ENCODE assay signal across 8 cellular contexts in the genomic region with DNA sequence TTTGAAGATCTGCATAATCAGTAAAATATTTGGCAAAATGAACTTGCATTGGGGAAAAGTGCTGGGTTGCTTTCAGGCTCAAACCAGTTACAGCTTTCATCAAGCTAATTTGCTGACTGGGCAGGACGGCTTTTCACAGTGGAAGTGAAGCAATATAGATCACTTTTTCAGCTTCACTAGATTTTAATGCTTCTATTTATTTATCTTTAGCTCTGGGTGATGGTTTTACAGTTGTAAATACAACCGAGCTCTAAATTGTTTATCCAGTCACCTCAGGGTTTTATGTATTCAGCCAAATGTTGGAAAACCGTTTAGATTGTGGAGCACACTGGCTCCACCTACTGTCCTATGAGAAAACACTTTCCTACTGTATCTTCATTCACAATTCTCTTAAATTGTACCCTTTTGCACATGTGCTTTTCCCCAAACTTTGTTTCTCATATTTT. TPM values are rescaled to one million over a fixed set of nuclear protein-coding genes. Genes with fewer than 3 reads are reported as not detected.
A peak's percentile ranks its signal among the peaks of the same experiment; 100 is the strongest.
DNase-seq lines count a peak whose midpoint lies in the region; ATAC-seq, FAIRE-seq and TF ChIP-seq lines count a peak whose summit lies in the region.

No MANE protein-coding gene starts in this region.

- H2AK5ac ChIP-seq in H1 (ENCODE audit: low read depth, low read length) (no peak overlapping the region), mesendoderm (ENCODE audit: low read length) (no peak overlapping the region)

- no peak overlapping the region for H3K14ac ChIP-seq in H1 (ENCODE audit: insufficient read length)

- TF ChIP-seq CTCF in MM.1S (IDR thresholded peaks at IDR 0.05; ENCODE audit: low read length): peak; percentile 76
- TF ChIP-seq CTCF in H1 (IDR thresholded peaks at IDR 0.05; ENCODE audit: control extremely low read depth in 1 of 3, insufficient read depth in 1 of 3, low read depth in 1 of 3, low read length in 3 of 3): peak in 2 of 3 experiments; percentile 52 to 65; a peak in 2 of 4 replicates

- no peak overlapping the region for H3K9ac ChIP-seq in MM.1S (ENCODE audit: low read length)
- H3K9ac ChIP-seq in H1 (replicated peaks in 1 of 4; ENCODE audit: extremely low read depth in 1 of 4, low read depth in 3 of 4, low read length in 3 of 4): no peak overlapping the region
- H3K9ac ChIP-seq in mesendoderm (ENCODE audit: low read length): no peak overlapping the region

- in situ Hi-C loops in G401 (cut with HindIII; ENCODE audit: low sequenced_read_pairs): no loop called here

- H3K4me3 ChIP-seq in MM.1S (ENCODE audit: low read length) (no peak overlapping the region), H1 (ENCODE audit: extremely low read depth in 1 of 4, insufficient read depth in 2 of 4, low read depth in 3 of 4, low read length in 4 of 4) (no peak overlapping the region), mesendoderm (ENCODE audit: low read length) (no peak overlapping the region)

- H2AFZ ChIP-seq in MM.1S (ENCODE audit: low read length) (0 out of 2 replicates have a peak overlapping the region, but pooled peaks have one; percentile 29), H1 (ENCODE audit: low read length) (no peak overlapping the region)

- H3K27me3 ChIP-seq in MM.1S (replicated peaks; ENCODE audit: insufficient read depth, low read length) (no peaks in the 10 kb centered on the region), H1 (replicated peaks in 1 of 4; ENCODE audit: control insufficient read depth in 3 of 4, extremely low read depth in 1 of 4, insufficient read depth in 3 of 4, low read length in 3 of 4) (no peaks in the 10 kb centered on the region), mesendoderm (ENCODE audit: insufficient read depth, low read length, poor library complexity) (no peaks in the 10 kb centered on the region)

- peak; percentile 68 to 73 for TF ChIP-seq RAD21 in H1 (IDR thresholded peaks at IDR 0.05 in 1 of 2, conservative IDR thresholded peaks at IDR 0.05 in 1 of 2; ENCODE audit: low read depth in 2 of 2, low read length in 2 of 2)

- CTCF ChIA-PET in H1 (lab: Charles Lee; ENCODE audit: partially characterized antibody): interaction anchor here (0.6 to 6.3 kb wide), 62 partner anchors 11 to 263 kb away, joined by 3 to 92 read pairs (median 5); partner anchors contain the start of genes B3GNT6 and MYO7A

- no peaks in the 10 kb centered on the region for H3K36me3 ChIP-seq in MM.1S (replicated peaks; ENCODE audit: insufficient read depth, low read length)
- no peaks in the 10 kb centered on the region for H3K36me3 ChIP-seq in H1 (ENCODE audit: control insufficient read depth in 2 of 4, insufficient read depth in 4 of 4, low read length in 3 of 4)
- no peaks in the 10 kb centered on the region for H3K36me3 ChIP-seq in mesendoderm (ENCODE audit: control insufficient read depth, insufficient read depth, low read length)

- no peak overlapping the region for H3K18ac ChIP-seq in H1 (ENCODE audit: extremely low read depth, low read length)
- no peak overlapping the region for H3K18ac ChIP-seq in mesendoderm (ENCODE audit: low read length)

- no peak for TF ChIP-seq EP300 in H1 (IDR thresholded peaks at IDR 0.05; ENCODE audit: borderline replicate concordance in 1 of 2, low read depth in 2 of 2, low read length in 2 of 2)

- H2BK12ac ChIP-seq in H1 (ENCODE audit: low read depth, low read length): no peak overlapping the region

- no peak overlapping the region for H4K8ac ChIP-seq in H1 (ENCODE audit: extremely low read depth, insufficient read depth, low read length)
- H4K8ac ChIP-seq in mesendoderm (ENCODE audit: low read depth, low read length): no peak overlapping the region

- H4K91ac ChIP-seq in H1 (replicated peaks; ENCODE audit: insufficient read length, low read length): no peak overlapping the region

- peak; percentile 50 for FAIRE-seq in H1 (lab: Jason Lieb, UNC)

- H2BK120ac ChIP-seq in H1 (replicated peaks; ENCODE audit: low read depth, low read length): no peak overlapping the region
- H2BK120ac ChIP-seq in mesendoderm (ENCODE audit: low read depth, low read length): no peak overlapping the region

- H3K9me3 ChIP-seq in MM.1S (replicated peaks; ENCODE audit: insufficient read depth, low read length): no peaks in the 10 kb centered on the region
- no peaks in the 10 kb centered on the region for H3K9me3 ChIP-seq in H1 (ENCODE audit: insufficient read depth in 2 of 2, low read depth in 1 of 2, low read length in 1 of 2)

- no peaks in the 10 kb centered on the region for H3K79me1 ChIP-seq in H1 (ENCODE audit: low read depth, low read length)
- H3K79me1 ChIP-seq in mesendoderm (ENCODE audit: low read length): no peaks in the 10 kb centered on the region

- H3K79me2 ChIP-seq in MM.1S (ENCODE audit: low read length) (no peaks in the 10 kb centered on the region), H1 (ENCODE audit: control insufficient read depth in 1 of 2, insufficient read depth in 2 of 2, low read length in 2 of 2) (no peaks in the 10 kb centered on the region), mesendoderm (ENCODE audit: control insufficient read depth, insufficient read depth, low read length) (no peaks in the 10 kb centered on the region)

- no peak overlapping the region for H2BK15ac ChIP-seq in H1 (ENCODE audit: low read length)
- no peak overlapping the region for H2BK15ac ChIP-seq in mesendoderm (replicated peaks; ENCODE audit: low read depth)

- H3K27ac ChIP-seq in MM.1S (ENCODE audit: low read length) (no peak overlapping the region), H1 (ENCODE audit: low read depth, low read length) (no peak overlapping the region), mesendoderm (ENCODE audit: low read depth, low read length) (no peak overlapping the region)

- H4K20me1 ChIP-seq in MM.1S (ENCODE audit: insufficient read depth, low read length): no peaks in the 10 kb centered on the region
- H4K20me1 ChIP-seq in H1 (replicated peaks in 1 of 2; ENCODE audit: control insufficient read depth in 1 of 2, insufficient read depth in 2 of 2, low read length in 2 of 2): no peaks in the 10 kb centered on the region

- POLR2A ChIA-PET in H1 (lab: Charles Lee; ENCODE audit: partially characterized antibody): interaction anchor here (2.0 kb wide), 1 partner anchor 58 kb away, joined by 5 read pairs; no protein-coding TSS in a partner anchor

- no peak overlapping the region for H3K4ac ChIP-seq in H1 (replicated peaks; ENCODE audit: insufficient read length, low read depth, low read length)
- no peak overlapping the region for H3K4ac ChIP-seq in mesendoderm (ENCODE audit: low read depth, low read length)

- no peak overlapping the region for H3K23ac ChIP-seq in H1 (ENCODE audit: insufficient read length)
- H3K23ac ChIP-seq in mesendoderm (ENCODE audit: low read length): no peak overlapping the region

- H2BK20ac ChIP-seq in H1 (ENCODE audit: low read length): no peak overlapping the region

- H3F3A ChIP-seq in MM.1S (ENCODE audit: insufficient read depth, low read length): no peaks in the 10 kb centered on the region

- H3K4me2 ChIP-seq in MM.1S (ENCODE audit: low read depth, low read length) (peak overlapping the region; percentile 55; the same call in 1 of the 2 replicates), H1 (ENCODE audit: insufficient read depth in 1 of 2, low read depth in 2 of 2, low read length in 2 of 2) (no peak overlapping the region), mesendoderm (ENCODE audit: low read length) (no peak overlapping the region)

- TF ChIP-seq POLR2A in H1 (IDR thresholded peaks at IDR 0.05; ENCODE audit: control extremely low read depth in 1 of 2, low read depth in 2 of 2, low read length in 2 of 2): no peak

- no peaks in the 10 kb centered on the region for H3K4me1 ChIP-seq in MM.1S (ENCODE audit: low read length)
- peaks cover 0 to 2% (median 0%) of the 10 kb centered on the region in 4 experiments; a peak in 2 of 7 replicates for H3K4me1 ChIP-seq in H1 (replicated peaks in 1 of 4; ENCODE audit: control insufficient read depth in 3 of 4, insufficient read depth in 4 of 4, low read length in 3 of 4)
- H3K4me1 ChIP-seq in mesendoderm (ENCODE audit: control insufficient read depth, low read depth, low read length): no peaks in the 10 kb centered on the region

- H3K23me2 ChIP-seq in H1 (ENCODE audit: low read depth, low read length): no peaks in the 10 kb centered on the region

- WGBS in H1 (ENCODE audit: extremely low coverage in 1 of 2, insufficient coverage in 1 of 2, insufficient read length in 1 of 2, insufficient replicate concordance in 2 of 2, low coverage in 1 of 2, low lambda C conversion rate in 2 of 2, missing lambda C conversion rate in 1 of 2), 2 experiments: 48% methylated on average over 3 of the region's 3 CpGs; no CpG with 5 or more reads in 1 of the 2 experiments
- WGBS in mesendoderm (ENCODE audit: extremely low coverage, insufficient coverage, low lambda C conversion rate): no CpG with 5 or more reads among the region's 3 CpGs

- no peak for ATAC-seq in HG02970 (IDR thresholded peaks at IDR 0.05; ENCODE audit: low FRiP score, unreplicated experiment)
- ATAC-seq in HG03196 (IDR thresholded peaks at IDR 0.05; ENCODE audit: unreplicated experiment): no peak
- ATAC-seq in HG03460 (IDR thresholded peaks at IDR 0.05; ENCODE audit: unreplicated experiment): no peak

- H3K56ac ChIP-seq in H1 (replicated peaks; ENCODE audit: insufficient read length, low read depth, low read length): no peak overlapping the region
- H3K56ac ChIP-seq in mesendoderm (ENCODE audit: low read length): no peak overlapping the region

- no peak overlapping the region for H4K5ac ChIP-seq in H1 (ENCODE audit: insufficient read length, low read depth, low read length)
- no peak overlapping the region for H4K5ac ChIP-seq in mesendoderm (ENCODE audit: low read length)

- H3K9me2 ChIP-seq in MM.1S (replicated peaks; ENCODE audit: insufficient read depth, low read length): no peaks in the 10 kb centered on the region

- H2BK5ac ChIP-seq in H1 (ENCODE audit: low read depth, low read length): no peak overlapping the region
- no peak overlapping the region for H2BK5ac ChIP-seq in mesendoderm (ENCODE audit: low read length)

- DNase-seq in G401 (ENCODE audit: low spot score) (peak; percentile 86), MM.1S (peak; percentile 67), RKO (ENCODE audit: low spot score) (peak; percentile 78), H1 (ENCODE audit: low read depth in 1 of 2, low spot score in 2 of 2) (no peak), mesendoderm (peak; percentile 68)

TF ChIP-seq in H1, 55 proteins besides CTCF, POLR2A, EP300 and RAD21 (continues in another document):
- no peak for TF ChIP-seq JUN (IDR thresholded peaks at IDR 0.05; ENCODE audit: low read depth, low read length)

RNA-seq across cellular contexts. Expression of gene ACER3, which starts 58.2 kb away (rescaled TPM):
- 26.2 and 45.7 TPM in 2 replicates for total RNA-seq in G401 (2014; rRNA removed; shearing (Covaris generic))
- 16.2 and 17.1 TPM in 2 replicates for total RNA-seq in H1 (2021; fragmentation: NEBNext Ultra II Directional; extraction: Animal tissue kit (Norgen Biotek cat#: 25700))
- 3.5 and 5.7 TPM in 2 replicates for polyA plus RNA-seq in H1 (2011; rRNA removed)
- 6.6 TPM for polyA plus RNA-seq in H1 (2011; cell fraction: cytosol; rRNA removed)
- polyA plus RNA-seq in H1 (2011; cell fraction: nucleus; rRNA removed): 5.5 TPM
- 6.8 to 10.6 TPM (median 7.7 TPM) in 4 replicates for polyA plus RNA-seq in H1 (2012, experiment 1 of 2)
- 1.5 TPM for polyA plus RNA-seq in H1 (2012, experiment 2 of 2)
- 8.1 TPM for polyA plus RNA-seq in H1 (2013, experiment 1 of 2)
- polyA plus RNA-seq in H1 (2013, experiment 2 of 2): 9.6 TPM
- 16.1 and 22.3 TPM in 2 replicates for polyA minus RNA-seq in H1 (2011; rRNA and poly(A)+ RNA removed)
- 10.6 TPM for polyA minus RNA-seq in H1 (2011; cell fraction: cytosol; rRNA and poly(A)+ RNA removed)
- polyA minus RNA-seq in H1 (2011; cell fraction: nucleus; rRNA and poly(A)+ RNA removed): 19.4 TPM
- polyA plus RNA-seq in mesendoderm (2013, experiment 1 of 2): 9.5 TPM
- polyA plus RNA-seq in mesendoderm (2013, experiment 2 of 2): 9.0 TPM

Comparison
In these comparisons a context has a peak if more than half of its experiments do, and no peak if none do; other contexts are left out.
1. DNase-seq: peak in G401 (single experiment), MM.1S (single experiment), RKO (single experiment) and mesendoderm (single experiment); none in H1 (0 of 2).